In genomic region chr22:37519268-37520195, GRCh38 we compare ENCODE assay signal across 8 cellular contexts. TPM values are rescaled to one million over a fixed set of nuclear protein-coding genes. Genes with fewer than 3 reads are reported as not detected.
DNase-seq lines count a peak whose midpoint lies in the region; ATAC-seq and TF ChIP-seq lines count a peak whose summit lies in the region.

Gene CARD10, minus strand, starts transcription at chr22:37519415. Its CDS starts 215 bp downstream, at chr22:37519200.

- H3K9ac ChIP-seq in Karpas-422 (ENCODE audit: low read length): no peak within 1 kb of the TSS

- no TSS peak for BruUV-seq in OCI-LY7 (replicated peaks; lab: Mats Ljungman, UMichigan)

- peaks cover 22% of the 10 kb centered on the region for H3K27me3 ChIP-seq in transverse colon
- H3K27me3 ChIP-seq in Karpas-422 (ENCODE audit: low read length): no peaks in the 10 kb centered on the region

- H3K4me1 ChIP-seq in transverse colon: peaks cover 4 to 26% (median 18%) of the 10 kb centered on the region in 4 donors
- H3K4me1 ChIP-seq in OCI-LY7 (ENCODE audit: insufficient read depth, low read length, poor library complexity, severe bottlenecking): no peaks in the 10 kb centered on the region
- no peaks in the 10 kb centered on the region for H3K4me1 ChIP-seq in Karpas-422 (ENCODE audit: low read length)

- H4K20me1 ChIP-seq in OCI-LY7 (ENCODE audit: insufficient read depth, low read length) (no peaks in the 10 kb centered on the region), Karpas-422 (ENCODE audit: insufficient read depth, low read depth, low read length) (no peaks in the 10 kb centered on the region)

- no peaks in the 10 kb centered on the region for H3K9me3 ChIP-seq in transverse colon
- H3K9me3 ChIP-seq in OCI-LY7 (ENCODE audit: low read length): no peaks in the 10 kb centered on the region
- no peaks in the 10 kb centered on the region for H3K9me3 ChIP-seq in Karpas-422 (ENCODE audit: low read length)

- H3K4me2 ChIP-seq in OCI-LY7 (ENCODE audit: low read length) (no peak within 1 kb of the TSS), Karpas-422 (ENCODE audit: low read depth, low read length, poor library complexity, severe bottlenecking) (no peak within 1 kb of the TSS)

- CTCF ChIA-PET in OCI-LY7 (lab: Charles Lee; ENCODE audit: unreplicated experiment): no interaction called here

- TF ChIP-seq CTCF in choroid plexus epithelial cell (conservative IDR thresholded peaks at IDR 0.05; ENCODE audit: low read depth, low read length) (no peak), lower leg skin (IDR thresholded peaks at IDR 0.05) (no peak), transverse colon (IDR thresholded peaks at IDR 0.05) (no peak), OCI-LY7 (conservative IDR thresholded peaks at IDR 0.05; ENCODE audit: low read length) (no peak)

- ATAC-seq in GM21717 (IDR thresholded peaks at IDR 0.05; ENCODE audit: unreplicated experiment): no peak

- H3K9me2 ChIP-seq in OCI-LY7 (ENCODE audit: insufficient read depth, low read length) (no peaks in the 10 kb centered on the region), Karpas-422 (replicated peaks; ENCODE audit: insufficient read depth, low read length) (no peaks in the 10 kb centered on the region)

- POLR2A ChIA-PET in OCI-LY7 (lab: Charles Lee): no interaction called here

- no peaks in the 10 kb centered on the region for H3K79me2 ChIP-seq in OCI-LY7 (ENCODE audit: insufficient read depth, low read depth, low read length)
- H3K79me2 ChIP-seq in Karpas-422 (ENCODE audit: low read length): no peaks in the 10 kb centered on the region

- intact Hi-C loops in lower leg skin (cut with DNase I; ENCODE audit: low total_unique reads) (loop anchor here (10.0 kb wide), 1 partner anchor 65 kb away; the partner anchor contains the start of gene LGALS2), transverse colon (cut with DNase I; ENCODE audit: low total_unique reads) (no loop called here), OCI-LY7 (cut with micrococcal nuclease; ENCODE audit: unreplicated experiment) (no loop called here)

- H2AFZ ChIP-seq in OCI-LY7 (ENCODE audit: low read length) (no peak within 1 kb of the TSS), Karpas-422 (ENCODE audit: low read length) (no peak within 1 kb of the TSS)

- TF ChIP-seq POLR2A in lower leg skin (IDR thresholded peaks at IDR 0.05): no peak
- no peak for TF ChIP-seq POLR2A in transverse colon (IDR thresholded peaks at IDR 0.05)

- no peak for TF ChIP-seq EP300 in transverse colon (IDR thresholded peaks at IDR 0.05; ENCODE audit: low read depth)

- H3K27ac ChIP-seq in transverse colon (peak within 1 kb of the TSS; percentile 63 to 89 (median 86)), OCI-LY7 (ENCODE audit: low read depth, low read length, poor library complexity, severe bottlenecking) (no peak within 1 kb of the TSS), Karpas-422 (ENCODE audit: low read length) (no peak within 1 kb of the TSS)

- in situ Hi-C loops in transverse colon (cut with MboI; ENCODE audit: low pct_ligation_motif_present in 1 of 4, low pct_unique_long_range_greater_than_20kb in 1 of 4, low sequenced_read_pairs in 3 of 4): no loop called here

- no peaks in the 10 kb centered on the region for H3K36me3 ChIP-seq in transverse colon
- H3K36me3 ChIP-seq in OCI-LY7 (ENCODE audit: insufficient read depth, low read length): no peaks in the 10 kb centered on the region
- H3K36me3 ChIP-seq in Karpas-422 (ENCODE audit: insufficient read depth, low read length): no peaks in the 10 kb centered on the region

- peak; percentile 61 for DNase-seq in EL
- peak; percentile 84 for DNase-seq in NCI-H69 (lab: John Stamatoyannopoulos, UW)
- no peak for DNase-seq in choroid plexus epithelial cell (ENCODE audit: low read depth)
- no peak for DNase-seq in lower leg skin (ENCODE audit: low spot score in 2 of 2)
- DNase-seq in transverse colon: peak; percentile 68
- no peak for DNase-seq in OCI-LY7 (ENCODE audit: low spot score)
- DNase-seq in Karpas-422: no peak

- 13 to 14% methylated on average over 18 to 20 of the region's 99 CpGs for WGBS in lower leg skin, 2 donors
- WGBS in transverse colon (ENCODE audit: low coverage in 1 of 2), 2 donors: 10% methylated on average over 49 of the region's 99 CpGs; no CpG with 5 or more reads in 1 of the 2 donors

- H3K4me3 ChIP-seq in choroid plexus epithelial cell (ENCODE audit: low read depth, low read length): peak within 1 kb of the TSS; percentile 68
- H3K4me3 ChIP-seq in lower leg skin (ENCODE audit: low read depth, poor library complexity, severe bottlenecking): peak within 1 kb of the TSS; percentile 43
- H3K4me3 ChIP-seq in transverse colon: peak within 1 kb of the TSS; percentile 62 to 74 (median 72)
- no peak within 1 kb of the TSS for H3K4me3 ChIP-seq in OCI-LY7 (ENCODE audit: low read depth, low read length, poor library complexity, severe bottlenecking)
- no peak within 1 kb of the TSS for H3K4me3 ChIP-seq in Karpas-422 (ENCODE audit: low read length)

RNA-seq across cellular contexts. Expression of gene CARD10, which starts in this region (rescaled TPM):
- total RNA-seq in lower leg skin: 10 to 100 TPM; 13.2 to 22.5 (median 18.6) TPM
- total RNA-seq in transverse colon: 100 to 1,000 TPM in 1 of 4 donors, 10 to 100 TPM in 3; 46.3 to 166 (median 60.9) TPM
- 3.3 and 4.0 TPM in 2 replicates for total RNA-seq in OCI-LY7 (2014; rRNA removed; shearing (Covaris generic))
- 2.8 and 3.1 TPM in 2 replicates for total RNA-seq in OCI-LY7 (2022)
- not detected in 2 replicates for total RNA-seq in Karpas-422 (2014; rRNA removed; shearing (Covaris generic); ENCODE audit: low replicate concordance)

Comparison
In these comparisons a context has a peak if more than half of its experiments do, and no peak if none do; other contexts are left out.
1. DNase-seq: peak in EL (single experiment), NCI-H69 (single experiment) and transverse colon (single experiment); none in choroid plexus epithelial cell (single experiment), lower leg skin (0 of 2), OCI-LY7 (single experiment) and Karpas-422 (single experiment).
2. H3K4me3 ChIP-seq: peak in choroid plexus epithelial cell (single experiment), lower leg skin (single experiment) and transverse colon (4 of 4); none in OCI-LY7 (single experiment) and Karpas-422 (single experiment).
3. H3K27ac ChIP-seq: peak in transverse colon (4 of 4); none in OCI-LY7 (single experiment) and Karpas-422 (single experiment).